ENCODE assay signal across 12 cellular contexts in the genomic region with DNA sequence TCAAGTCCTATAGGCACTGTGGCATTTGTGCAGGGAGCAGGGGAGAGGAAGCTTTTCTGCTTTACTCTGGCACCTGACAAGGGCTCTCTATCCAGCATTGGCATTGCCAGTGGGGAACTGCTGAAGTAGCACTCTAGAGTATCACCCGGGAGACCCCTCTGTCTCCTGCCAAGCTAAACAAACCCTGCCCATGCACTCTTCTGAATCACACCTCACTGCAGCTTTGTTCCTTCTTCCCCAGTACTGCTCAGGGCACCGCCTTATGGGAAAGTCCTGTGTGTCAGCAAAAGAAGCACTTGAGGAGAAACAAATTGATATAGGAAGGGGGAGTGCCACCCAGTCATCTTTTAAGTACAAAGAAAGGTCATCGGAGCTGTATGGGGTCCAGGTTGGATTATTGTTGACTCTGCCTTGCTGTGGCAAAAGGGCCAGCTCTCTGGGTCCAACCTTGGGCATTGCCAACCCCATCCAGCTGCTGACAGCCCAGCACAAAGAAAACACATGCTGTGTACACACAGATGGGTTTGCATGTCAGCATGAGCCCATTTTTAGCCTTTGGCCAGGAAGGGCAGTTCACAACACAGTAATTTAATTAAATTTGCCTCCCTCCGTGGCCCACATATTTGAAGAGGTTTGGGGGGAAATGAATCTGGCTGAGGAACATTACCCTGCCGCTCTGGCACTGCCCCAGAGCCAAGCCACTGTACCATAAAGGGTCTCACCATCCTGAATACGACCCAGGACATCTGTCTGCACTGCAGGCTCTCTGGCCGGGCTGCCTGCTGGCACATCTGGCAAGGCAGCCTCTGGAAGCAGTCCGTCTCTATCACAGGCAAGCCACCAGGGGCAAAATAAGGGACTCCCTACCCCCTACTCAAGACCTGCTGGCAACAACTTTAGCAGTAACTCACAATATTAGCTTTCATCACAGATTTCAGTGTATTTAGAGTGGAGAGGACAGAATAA. TPM values are rescaled to one million over a fixed set of nuclear protein-coding genes. Genes with fewer than 3 reads are reported as not detected.
DNase-seq lines count a peak whose midpoint lies in the region; ATAC-seq, FAIRE-seq and TF ChIP-seq lines count a peak whose summit lies in the region.
"Had no signal": no experiment of that assay in that cellular context is flagged by ENCODE, and none has a peak within 500 bp of the region (broad histone marks: within the 10 kb centered on the region; RNA-seq: fewer than 3 reads in every experiment).

No MANE protein-coding gene starts in this region.

- FAIRE-seq in D721Med (lab: Jason Lieb, UNC) = no peak
- FAIRE-seq: endometrium had no signal

- peaks cover 11% of the 10 kb centered on the region for H3K4me1 ChIP-seq in SJCRH30

- no peak overlapping the region for H3K4me3 ChIP-seq in astrocyte of the spinal cord (ENCODE audit: low read depth, low read length)
- H3K4me3 ChIP-seq in SJCRH30 = no peak overlapping the region

- H3K27ac ChIP-seq in SJCRH30 = no peak overlapping the region

- H3K27me3 ChIP-seq in SJCRH30 = no peaks in the 10 kb centered on the region

- in situ Hi-C loops in astrocyte of the spinal cord (cut with HindIII; ENCODE audit: low sequenced_read_pairs) = no loop called here

- no peak for TF ChIP-seq CTCF in astrocyte of the spinal cord (IDR thresholded peaks at IDR 0.05; ENCODE audit: low read depth, low read length)
- TF ChIP-seq CTCF in D721Med (IDR thresholded peaks at IDR 0.05; ENCODE audit: insufficient read depth, missing control alignments) = no peak

- peaks cover 2% of the 10 kb centered on the region; the same call in 1 of the 2 replicates for H3K36me3 ChIP-seq in SJCRH30

- peak; percentile 73 for DNase-seq in COR-L47 (lab: John Stamatoyannopoulos, UW)
- DNase-seq in NCI-H1694 (lab: John Stamatoyannopoulos, UW) = peak; percentile 26
- DNase-seq in astrocyte of the spinal cord (ENCODE audit: low read depth, low spot score) = peak; percentile 57
- no peak for DNase-seq in left colon
- DNase-seq in amniotic stem cell (lab: John Stamatoyannopoulos, UW) = no peak
- no peak for DNase-seq in D721Med (ENCODE audit: insufficient read length, low spot score)
- DNase-seq in SJCRH30 = no peak
- DNase-seq: activated B cell treated with CpG ODN at 0.5 μM for 24 hours; activated naive CD4-positive, alpha-beta T cell; KBM-7 had no signal

- intact Hi-C loops in left colon (cut with DNase I, micrococcal nuclease) = no loop called here

- no peaks in the 10 kb centered on the region for H3K9me3 ChIP-seq in SJCRH30 (replicated peaks)

- peak; percentile 73 for ATAC-seq in left colon
- no peak for ATAC-seq in HG03432 (IDR thresholded peaks at IDR 0.05; ENCODE audit: unreplicated experiment)

RNA-seq across cellular contexts. Expression of a gene that starts 13.1 kb away (rescaled TPM):
- 1 to 10 TPM in 1 of 2 donors, under 1 TPM in 1; 0.24 to 4.5 TPM for total RNA-seq in left colon
- 1.4 and 2.1 TPM in 2 replicates for total RNA-seq in SJCRH30 (2014; rRNA removed; shearing (Covaris generic))

Comparison
In these comparisons a context has a peak if more than half of its experiments do, and no peak if none do; other contexts are left out.
1. DNase-seq: peak in COR-L47 (single experiment), NCI-H1694 (single experiment) and astrocyte of the spinal cord (single experiment); none in left colon (0 of 2), amniotic stem cell (single experiment), D721Med (single experiment) and SJCRH30 (0 of 2).